8 cellular contexts compared by ENCODE assay signal in the genomic region with DNA sequence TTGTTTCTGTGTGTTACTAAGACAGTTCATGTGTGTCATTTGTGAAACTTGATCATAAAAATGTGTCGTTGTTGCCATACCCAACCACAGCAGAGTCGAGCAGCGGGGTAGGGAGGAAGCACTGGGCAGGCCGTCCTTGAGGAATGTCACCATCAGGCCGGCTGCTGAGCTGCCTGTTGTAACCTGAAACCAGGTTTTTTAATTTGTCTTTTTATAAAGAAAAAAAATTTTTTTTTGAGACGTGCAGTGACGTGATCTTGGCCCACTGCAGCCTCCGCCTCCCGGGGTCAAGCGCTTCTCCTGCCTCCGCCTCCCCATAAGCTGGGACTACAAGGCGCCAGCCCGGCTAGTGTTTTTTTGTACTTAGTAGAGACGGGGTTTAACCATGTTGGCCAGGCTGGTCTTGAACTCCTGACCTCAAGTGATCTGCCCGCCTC. TPM values are rescaled to one million over a fixed set of nuclear protein-coding genes. Genes with fewer than 3 reads are reported as not detected.
DNase-seq lines count a peak whose midpoint lies in the region; ATAC-seq and TF ChIP-seq lines count a peak whose summit lies in the region.

No MANE protein-coding gene starts in this region.

- POLR2A ChIA-PET in A673 (lab: Charles Lee; ENCODE audit: low non-redundant PET) = no interaction called here

- peaks cover 31% of the 10 kb centered on the region for H3K36me3 Mint-ChIP-seq in activated T-helper 2 cell treated with anti-CD3 and anti-CD28 coated beads, Interferon-gamma antibody, Interleukin-2, Interleukin-4, amounts not matched to agents 10 μg/mL and 5 μg/mL and 100 μg/mL, durations not matched to agents 14 hours and 24 hours and 36 hours (ENCODE audit: low read depth)

- DNase-seq in A673 (ENCODE audit: low spot score) (peak; percentile 50), GM10266 (ENCODE audit: extremely low spot score) (peak; percentile 27), right cardiac atrium (peak in 2 of 3 donors; percentile 30 to 68), skeletal muscle cell (ENCODE audit: low read depth) (no peak), activated gamma-delta T cell (lab: John Stamatoyannopoulos, UW) (no peak), ecto neural progenitor cell (ENCODE audit: low spot score) (no peak)
- DNase-seq in activated T-helper 2 cell treated with anti-CD3 and anti-CD28 coated beads, Interferon-gamma antibody, Interleukin-2, Interleukin-4, amounts not matched to agents 10 μg/mL and 5 μg/mL and 100 μg/mL, durations not matched to agents 14 hours and 24 hours and 36 hours (ENCODE audit: low spot score) = no peak

- H3K4me1 Mint-ChIP-seq in activated T-helper 2 cell treated with anti-CD3 and anti-CD28 coated beads, Interferon-gamma antibody, Interleukin-2, Interleukin-4, amounts not matched to agents 10 μg/mL and 5 μg/mL and 100 μg/mL, durations not matched to agents 14 hours and 24 hours and 36 hours (ENCODE audit: low read depth) = peaks cover 25% of the 10 kb centered on the region

- H3K27ac ChIP-seq in A673 (ENCODE audit: low read depth, low read length, poor library complexity, severe bottlenecking) = peak overlapping the region; percentile 94
- H3K27ac ChIP-seq in right cardiac atrium (ENCODE audit: low read length) = peak overlapping the region; percentile 94

- no peaks in the 10 kb centered on the region for H3K27me3 Mint-ChIP-seq in activated T-helper 2 cell treated with anti-CD3 and anti-CD28 coated beads, Interferon-gamma antibody, Interleukin-2, Interleukin-4, amounts not matched to agents 10 μg/mL and 5 μg/mL and 100 μg/mL, durations not matched to agents 14 hours and 24 hours and 36 hours (ENCODE audit: low read depth)

- 19% methylated on average over 15 of the region's 15 CpGs for WGBS in right cardiac atrium

- peaks cover 18% of the 10 kb centered on the region for H3K36me3 ChIP-seq in A673 (ENCODE audit: insufficient read depth, low read length, poor library complexity, severe bottlenecking)

- no peaks in the 10 kb centered on the region for H3K9me3 Mint-ChIP-seq in activated T-helper 2 cell treated with anti-CD3 and anti-CD28 coated beads, Interferon-gamma antibody, Interleukin-2, Interleukin-4, amounts not matched to agents 10 μg/mL and 5 μg/mL and 100 μg/mL, durations not matched to agents 14 hours and 24 hours and 36 hours

- no peaks in the 10 kb centered on the region for H3K27me3 ChIP-seq in A673 (replicated peaks; ENCODE audit: insufficient read depth, low read depth, low read length, poor library complexity)
- H3K27me3 ChIP-seq in right cardiac atrium (ENCODE audit: control insufficient read depth, insufficient read depth) = no peaks in the 10 kb centered on the region

- H3K9me3 ChIP-seq in A673 (ENCODE audit: low read depth, low read length, poor library complexity, severe bottlenecking) (no peaks in the 10 kb centered on the region), right cardiac atrium (ENCODE audit: control insufficient read depth, low read length) (no peaks in the 10 kb centered on the region)

- peak overlapping the region; percentile 95 for H3K27ac Mint-ChIP-seq in activated T-helper 2 cell treated with anti-CD3 and anti-CD28 coated beads, Interferon-gamma antibody, Interleukin-2, Interleukin-4, amounts not matched to agents 10 μg/mL and 5 μg/mL and 100 μg/mL, durations not matched to agents 14 hours and 24 hours and 36 hours

- BruUV-seq in A673 (replicated peaks; lab: Mats Ljungman, UMichigan) = TSS peak; percentile 86

- ATAC-seq in HG03354 (IDR thresholded peaks at IDR 0.05; ENCODE audit: poor library complexity, severe bottlenecking, unreplicated experiment) = peak; percentile 16
- peak; percentile 44 to 66 for ATAC-seq in right cardiac atrium

- H3K4me3 Mint-ChIP-seq in activated T-helper 2 cell treated with anti-CD3 and anti-CD28 coated beads, Interferon-gamma antibody, Interleukin-2, Interleukin-4, amounts not matched to agents 10 μg/mL and 5 μg/mL and 100 μg/mL, durations not matched to agents 14 hours and 24 hours and 36 hours (ENCODE audit: low read depth) = peak overlapping the region; percentile 96

- peaks cover 11% of the 10 kb centered on the region for H3K4me1 ChIP-seq in A673 (ENCODE audit: insufficient read depth, low read length, poor library complexity, severe bottlenecking)
- no peaks in the 10 kb centered on the region for H3K4me1 ChIP-seq in right cardiac atrium (ENCODE audit: control insufficient read depth, insufficient read depth, low read length)

- H3K4me3 ChIP-seq in A673 (ENCODE audit: low read depth, low read length, poor library complexity, severe bottlenecking) = peak overlapping the region; percentile 90
- H3K4me3 ChIP-seq in right cardiac atrium (ENCODE audit: low read length) = peak overlapping the region; percentile 52
- H3K4me3 ChIP-seq in skeletal muscle cell (ENCODE audit: low read depth, low read length) = peak overlapping the region; percentile 90

- CTCF ChIA-PET in A673 (lab: Charles Lee) = no interaction called here

- intact Hi-C loops in A673 (cut with micrococcal nuclease; ENCODE audit: unreplicated experiment) (loop anchor here (2.0 kb wide), 1 partner anchor 46 kb away; a partner anchor contains a TSS), right cardiac atrium (cut with DNase I) (no loop called here)
- intact Hi-C loops in activated T-helper 2 cell treated with anti-CD3 and anti-CD28 coated beads, Interferon-gamma antibody, Interleukin-2, Interleukin-4, amounts not matched to agents 10 μg/mL and 5 μg/mL and 100 μg/mL, durations not matched to agents 14 hours and 24 hours and 36 hours (cut with micrococcal nuclease) = loop anchor here (1.0 to 10.0 kb wide), 5 partner anchors 38 to 310 kb away; a partner anchor contains a TSS

- TF ChIP-seq CTCF in A673 (conservative IDR thresholded peaks at IDR 0.05; ENCODE audit: low read depth, low read length) = no peak
- no peak for TF ChIP-seq CTCF in GM10266 (IDR thresholded peaks at IDR 0.05; ENCODE audit: control insufficient read depth, insufficient read depth, low read depth, missing control alignments)

RNA-seq across cellular contexts. Expression of a gene that starts 0.6 kb away (rescaled TPM):
- 201 and 216 TPM in 2 replicates for total RNA-seq in A673 (2021)
- 181 and 194 TPM in 2 replicates for total RNA-seq in activated T-helper 2 cell treated with anti-CD3 and anti-CD28 coated beads, Interferon-gamma antibody, Interleukin-2, Interleukin-4, amounts not matched to agents 10 μg/mL and 5 μg/mL and 100 μg/mL, durations not matched to agents 14 hours and 24 hours and 36 hours
- 100 to 1,000 TPM in 1 of 4 donors, 10 to 100 TPM in 3; 69.7 to 104 (median 94.7) TPM for total RNA-seq in right cardiac atrium
- polyA plus RNA-seq in right cardiac atrium = 91.9 TPM

RNA-seq across cellular contexts. Expression of a gene that starts 24.5 kb away (rescaled TPM):
- total RNA-seq in A673 (2021) (1.1 and 1.9 TPM in 2 replicates), right cardiac atrium (10 to 100 TPM in 3 of 4 donors, 1 to 10 TPM in 1; 9.9 to 14.6 (median 11.1) TPM)
- total RNA-seq in activated T-helper 2 cell treated with anti-CD3 and anti-CD28 coated beads, Interferon-gamma antibody, Interleukin-2, Interleukin-4, amounts not matched to agents 10 μg/mL and 5 μg/mL and 100 μg/mL, durations not matched to agents 14 hours and 24 hours and 36 hours = 12.0 and 15.5 TPM in 2 replicates
- 18.8 TPM for polyA plus RNA-seq in right cardiac atrium

RNA-seq across cellular contexts. Expression of a gene that starts 37.5 kb away (rescaled TPM):
- 28.0 and 34.9 TPM in 2 replicates for total RNA-seq in A673 (2021)
- 48.1 and 49.5 TPM in 2 replicates for total RNA-seq in activated T-helper 2 cell treated with anti-CD3 and anti-CD28 coated beads, Interferon-gamma antibody, Interleukin-2, Interleukin-4, amounts not matched to agents 10 μg/mL and 5 μg/mL and 100 μg/mL, durations not matched to agents 14 hours and 24 hours and 36 hours
- 10 to 100 TPM; 24.7 to 40.0 (median 29.8) TPM for total RNA-seq in right cardiac atrium
- polyA plus RNA-seq in right cardiac atrium = 27.0 TPM

RNA-seq across cellular contexts. Expression of a gene that starts 45.3 kb away (rescaled TPM):
- total RNA-seq in A673 (2021) (39.5 and 46.1 TPM in 2 replicates), right cardiac atrium (10 to 100 TPM; 10.3 to 15.2 (median 12.8) TPM)
- 48.4 and 49.4 TPM in 2 replicates for total RNA-seq in activated T-helper 2 cell treated with anti-CD3 and anti-CD28 coated beads, Interferon-gamma antibody, Interleukin-2, Interleukin-4, amounts not matched to agents 10 μg/mL and 5 μg/mL and 100 μg/mL, durations not matched to agents 14 hours and 24 hours and 36 hours
- polyA plus RNA-seq in right cardiac atrium = 13.6 TPM

Comparison
In these comparisons a context has a peak if more than half of its experiments do, and no peak if none do; other contexts are left out.
1. DNase-seq: peak in A673 (single experiment), GM10266 (single experiment) and right cardiac atrium (2 of 3); none in activated T-helper 2 cell treated with anti-CD3 and anti-CD28 coated beads, Interferon-gamma antibody, Interleukin-2, Interleukin-4, amounts not matched to agents 10 μg/mL and 5 μg/mL and 100 μg/mL, durations not matched to agents 14 hours and 24 hours and 36 hours (single experiment), skeletal muscle cell (single experiment), activated gamma-delta T cell (single experiment) and ecto neural progenitor cell (single experiment).
2. intact Hi-C loops: an anchor here in A673 (2.0 kb wide) and activated T-helper 2 cell treated with anti-CD3 and anti-CD28 coated beads, Interferon-gamma antibody, Interleukin-2, Interleukin-4, amounts not matched to agents 10 μg/mL and 5 μg/mL and 100 μg/mL, durations not matched to agents 14 hours and 24 hours and 36 hours (1.0 to 10.0 kb wide); none called in right cardiac atrium.
3. Peak in every context shown above with its lines, with median percentiles within 50 percentile points of each other: H3K4me3 ChIP-seq.